9 cellular contexts compared by ENCODE assay signal in the genomic region with DNA sequence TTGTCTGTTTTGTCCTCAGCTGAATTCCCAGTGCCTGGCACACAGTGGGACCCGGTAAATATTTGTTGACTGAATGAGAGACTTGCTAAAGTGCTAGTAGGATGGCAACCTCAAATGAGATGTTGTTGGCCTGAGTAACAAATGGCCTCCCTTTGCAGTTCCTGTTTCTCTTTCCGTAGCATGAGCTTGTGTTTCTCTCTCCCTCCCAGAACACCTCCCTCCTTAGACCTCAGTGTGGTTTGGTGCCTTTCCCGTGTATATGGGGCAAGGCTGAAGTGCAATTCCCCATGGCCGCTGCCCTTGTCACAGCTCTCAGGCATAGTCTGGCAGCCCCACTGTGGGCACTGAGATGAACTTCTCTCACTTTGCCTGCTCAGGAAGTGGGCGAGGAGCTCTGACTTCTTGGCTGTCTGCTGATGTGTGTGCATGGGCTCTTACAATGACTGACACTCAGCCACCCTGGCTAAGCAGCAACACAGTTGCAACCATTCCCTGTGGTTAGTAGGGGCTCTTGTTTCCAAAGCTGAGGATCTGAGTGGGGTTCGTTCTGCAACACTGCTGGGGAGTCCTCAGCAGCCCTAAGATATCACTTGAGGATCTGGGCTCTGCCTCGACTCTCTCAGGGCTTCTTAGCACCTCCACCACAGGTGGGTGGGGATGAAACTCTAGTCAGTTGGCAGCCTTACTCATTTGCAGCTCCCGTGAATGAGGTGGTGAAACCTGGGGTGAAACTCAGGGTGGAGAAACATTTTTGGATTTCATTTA.
DNase-seq lines count a peak whose midpoint lies in the region; ATAC-seq lines count a peak whose summit lies in the region.
"Had no signal": no experiment of that assay in that cellular context is flagged by ENCODE, and none has a peak within 500 bp of the region (broad histone marks: within the 10 kb centered on the region; RNA-seq: fewer than 3 reads in every experiment).

No MANE protein-coding gene starts in this region.

- H3K27ac ChIP-seq in right cardiac atrium (ENCODE audit: low read length): no peak overlapping the region
- H3K27ac ChIP-seq: cardiac muscle cell had no signal

- no peaks in the 10 kb centered on the region for H3K4me1 ChIP-seq in right cardiac atrium (ENCODE audit: control insufficient read depth, insufficient read depth, low read length)

- 71% methylated on average over 8 of the region's 8 CpGs for WGBS in right cardiac atrium

- DNase-seq in Ammon's horn (ENCODE audit: low spot score) (peak; percentile 37), right cardiac atrium (peak in 1 of 3 donors; percentile 70), NCI-H774 (lab: John Stamatoyannopoulos, UW) (no peak), NCI-H2029 (lab: John Stamatoyannopoulos, UW) (no peak)
- DNase-seq in activated CD4-positive, alpha-beta T cell treated with anti-CD3 and anti-CD28 coated beads, Interleukin-2, amount 50 U/mL, for 4 hours: peak; percentile 58 to 60
- DNase-seq in stimulated activated CD8-positive, alpha-beta memory T cell treated with anti-CD3 and anti-CD28 coated beads, Interleukin-7, amount 100 ng/mL, for 24 hours (ENCODE audit: low read depth): peak; percentile 45

- H3K27me3 ChIP-seq in right cardiac atrium (ENCODE audit: control insufficient read depth, insufficient read depth): no peaks in the 10 kb centered on the region

- H3K9me3 ChIP-seq in right cardiac atrium (ENCODE audit: control insufficient read depth, low read length): no peaks in the 10 kb centered on the region

- peak; percentile 83 for ATAC-seq in GM19455 (IDR thresholded peaks at IDR 0.05; ENCODE audit: unreplicated experiment)
- peak; percentile 52 for ATAC-seq in HG03558 (IDR thresholded peaks at IDR 0.05; ENCODE audit: extremely low read depth, unreplicated experiment)
- peak; percentile 32 to 50 for ATAC-seq in right cardiac atrium

- intact Hi-C loops in right cardiac atrium (cut with DNase I): no loop called here

- H3K4me3 ChIP-seq in right cardiac atrium (ENCODE audit: low read length): no peak overlapping the region
- H3K4me3 ChIP-seq: cardiac muscle cell had no signal

Comparison
In these comparisons a context has a peak if more than half of its experiments do, and no peak if none do; other contexts are left out.
1. DNase-seq: peak in Ammon's horn (single experiment), activated CD4-positive, alpha-beta T cell treated with anti-CD3 and anti-CD28 coated beads, Interleukin-2, amount 50 U/mL, for 4 hours (2 of 2) and stimulated activated CD8-positive, alpha-beta memory T cell treated with anti-CD3 and anti-CD28 coated beads, Interleukin-7, amount 100 ng/mL, for 24 hours (single experiment); none in NCI-H774 (single experiment) and NCI-H2029 (single experiment).
2. Peak in every context shown above with its lines, with median percentiles within 50 percentile points of each other: ATAC-seq.